1 cellular context compared by ENCODE assay signal in genomic region chr6:104940881-104941693, GRCh38.
TF ChIP-seq lines count a peak whose summit lies in the region.

No MANE protein-coding gene starts in this region.

TF ChIP-seq in HepG2, 621 proteins besides CTCF, POLR2A, EP300 and RAD21 (continued from another document and continues in another):
- TF ChIP-seq MXD1 (CRISPR knock-in tag; IDR thresholded peaks at IDR 0.05) = peak; percentile 75
- TF ChIP-seq ZNF574 (CRISPR knock-in tag; IDR thresholded peaks at IDR 0.05) = peak; percentile 64
- TF ChIP-seq HDAC1 (CRISPR knock-in tag; IDR thresholded peaks at IDR 0.05) = peak; percentile 79
- no peak for TF ChIP-seq TP53 (CRISPR knock-in tag; conservative IDR thresholded peaks at IDR 0.05)
- TF ChIP-seq NBN (conservative IDR thresholded peaks at IDR 0.05) = no peak
- no peak; the same call in 1 of the 2 replicates for TF ChIP-seq SPEN (CRISPR knock-in tag; IDR thresholded peaks at IDR 0.05; ENCODE audit: low read depth)
- peak; percentile 66 for TF ChIP-seq ZNF274 (CRISPR knock-in tag; IDR thresholded peaks at IDR 0.05)
- TF ChIP-seq RAD51 (IDR thresholded peaks at IDR 0.05; ENCODE audit: borderline replicate concordance) = no peak
- TF ChIP-seq ZNF263 (CRISPR knock-in tag; IDR thresholded peaks at IDR 0.05) = peak; percentile 61
- no peak for TF ChIP-seq ZNF431 (CRISPR knock-in tag; IDR thresholded peaks at IDR 0.05; ENCODE audit: borderline replicate concordance, low read depth)
- TF ChIP-seq PAF1 (CRISPR knock-in tag; IDR thresholded peaks at IDR 0.05) = no peak
- TF ChIP-seq TEF (CRISPR knock-in tag; IDR thresholded peaks at IDR 0.05) = peak; percentile 56; the same call in 1 of the 2 replicates
- TF ChIP-seq CSRNP1 (CRISPR knock-in tag; IDR thresholded peaks at IDR 0.05) = peak; percentile 84
- no peak for TF ChIP-seq RCOR2 (CRISPR knock-in tag; IDR thresholded peaks at IDR 0.05)
- TF ChIP-seq SOX13 (IDR thresholded peaks at IDR 0.05) = no peak
- peak in 1 of 2 experiments; percentile 1; a peak in 1 of 4 replicates for TF ChIP-seq SOX13 (CRISPR knock-in tag; conservative IDR thresholded peaks at IDR 0.05 in 1 of 2, IDR thresholded peaks at IDR 0.05 in 1 of 2)
- no peak for TF ChIP-seq POLR2AphosphoS5 (IDR thresholded peaks at IDR 0.05; ENCODE audit: low read depth, low read length)
- TF ChIP-seq REXO4 (CRISPR knock-in tag; IDR thresholded peaks at IDR 0.05; ENCODE audit: borderline replicate concordance) = no peak
- TF ChIP-seq HBP1 (CRISPR knock-in tag; IDR thresholded peaks at IDR 0.05; ENCODE audit: low read depth) = no peak
- TF ChIP-seq ZNF616 (CRISPR knock-in tag; IDR thresholded peaks at IDR 0.05; ENCODE audit: low read depth) = no peak
- TF ChIP-seq ZNF496 (CRISPR knock-in tag; IDR thresholded peaks at IDR 0.05; ENCODE audit: insufficient replicate concordance) = no peak
- 0 out of 2 replicates have a peak, but pooled peaks have one; percentile 16 for TF ChIP-seq TARDBP (CRISPR knock-in tag; IDR thresholded peaks at IDR 0.05)
- TF ChIP-seq HCFC1 (IDR thresholded peaks at IDR 0.05; ENCODE audit: low read depth, low read length) = no peak
- no peak for TF ChIP-seq CSRNP2 (CRISPR knock-in tag; conservative IDR thresholded peaks at IDR 0.05; ENCODE audit: low read depth)
- peak; percentile 57 for TF ChIP-seq CBFB (CRISPR knock-in tag; IDR thresholded peaks at IDR 0.05)
- no peak for TF ChIP-seq ZNF513 (CRISPR knock-in tag; conservative IDR thresholded peaks at IDR 0.05)
- peak; percentile 86; the same call in 1 of the 2 replicates for TF ChIP-seq ZNF839 (CRISPR knock-in tag; IDR thresholded peaks at IDR 0.05; ENCODE audit: borderline replicate concordance)
- peak; percentile 88; the same call in 1 of the 2 replicates for TF ChIP-seq ISX (CRISPR knock-in tag; conservative IDR thresholded peaks at IDR 0.05)
- TF ChIP-seq AHDC1 (CRISPR knock-in tag; IDR thresholded peaks at IDR 0.05; ENCODE audit: borderline replicate concordance) = no peak
- TF ChIP-seq THAP11 (CRISPR knock-in tag; IDR thresholded peaks at IDR 0.05) = peak; percentile 25; the same call in 1 of the 2 replicates
- TF ChIP-seq ZFP36L1 (CRISPR knock-in tag; IDR thresholded peaks at IDR 0.05) = peak; percentile 47; the same call in 1 of the 2 replicates
- no peak for TF ChIP-seq ZNF138 (CRISPR knock-in tag; IDR thresholded peaks at IDR 0.05; ENCODE audit: low read depth)
- no peak; the same call in 1 of the 2 replicates for TF ChIP-seq ZNF136 (CRISPR knock-in tag; IDR thresholded peaks at IDR 0.05; ENCODE audit: low read depth)
- no peak; the same call in 1 of the 2 replicates for TF ChIP-seq ZNF367 (CRISPR knock-in tag; IDR thresholded peaks at IDR 0.05; ENCODE audit: borderline replicate concordance)
- TF ChIP-seq ZFP41 (CRISPR knock-in tag; IDR thresholded peaks at IDR 0.05; ENCODE audit: borderline replicate concordance) = 0 out of 2 replicates have a peak, but pooled peaks have one; percentile 73
- 0 out of 2 replicates have a peak, but pooled peaks have one; percentile 37 for TF ChIP-seq ISL2 (CRISPR knock-in tag; IDR thresholded peaks at IDR 0.05)
- TF ChIP-seq ZBTB4 (CRISPR knock-in tag; IDR thresholded peaks at IDR 0.05; ENCODE audit: borderline replicate concordance) = no peak
- peak; percentile 55 for TF ChIP-seq GFI1 (CRISPR knock-in tag; IDR thresholded peaks at IDR 0.05; ENCODE audit: borderline replicate concordance)
- peak; percentile 88; the same call in 1 of the 2 replicates for TF ChIP-seq ZNF232 (CRISPR knock-in tag; IDR thresholded peaks at IDR 0.05; ENCODE audit: borderline replicate concordance)
